8 cellular contexts compared by ENCODE assay signal in the genomic region with DNA sequence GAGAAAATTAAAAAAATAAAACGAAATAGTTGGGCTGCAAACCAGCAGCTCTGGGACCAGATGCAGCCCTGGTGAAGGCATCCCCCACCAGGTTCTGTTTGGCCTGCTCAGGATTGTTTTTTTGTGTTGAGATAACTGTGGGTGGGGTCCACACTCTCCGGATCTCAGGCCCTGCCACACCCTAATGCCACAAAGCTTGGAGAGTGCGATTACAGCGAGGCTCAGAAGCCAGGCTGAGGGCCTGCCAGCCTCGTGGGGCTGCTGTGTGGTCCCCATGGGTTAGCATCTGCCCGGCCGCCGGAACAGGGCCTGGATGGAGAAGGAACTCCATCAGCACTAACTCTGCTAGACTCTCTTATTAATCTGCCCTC.
A peak's percentile ranks its signal among the peaks of the same experiment; 100 is the strongest.
DNase-seq lines count a peak whose midpoint lies in the region; ATAC-seq and TF ChIP-seq lines count a peak whose summit lies in the region.
"Not testable (repeated sequence)": the region's sequence is repeated elsewhere in the genome, so short reads cannot be mapped to it uniquely, and the experiment has no call there.

No MANE protein-coding gene starts in this region.

- H3K27ac Mint-ChIP-seq in activated T-helper 17 cell treated with anti-CD3 and anti-CD28 coated beads, Interleukin-2, amount 50 U/mL, for 72 hours; naive thymus-derived CD4-positive, alpha-beta T cell: not testable (repeated sequence)

- H3K4me3 Mint-ChIP-seq in activated T-helper 17 cell treated with anti-CD3 and anti-CD28 coated beads, Interleukin-2, amount 50 U/mL, for 72 hours; naive thymus-derived CD4-positive, alpha-beta T cell: not testable (repeated sequence)

- intact Hi-C loops in Panc1 (cut with micrococcal nuclease; ENCODE audit: unreplicated experiment); Right ventricle myocardium superior (cut with DNase I); naive thymus-derived CD4-positive, alpha-beta T cell (cut with micrococcal nuclease); tibial artery (cut with DNase I; ENCODE audit: low total_unique reads): not testable (repeated sequence)

- peaks cover 26% of the 10 kb centered on the region for H3K36me3 Mint-ChIP-seq in activated T-helper 17 cell treated with anti-CD3 and anti-CD28 coated beads, Interleukin-2, amount 50 U/mL, for 72 hours (ENCODE audit: low read depth)
- H3K36me3 Mint-ChIP-seq in naive thymus-derived CD4-positive, alpha-beta T cell = peaks cover 0 to 11% (median 0%) of the 10 kb centered on the region in 5 donors

- not testable (repeated sequence) for H3K4me1 Mint-ChIP-seq in activated T-helper 17 cell treated with anti-CD3 and anti-CD28 coated beads, Interleukin-2, amount 50 U/mL, for 72 hours
- H3K4me1 Mint-ChIP-seq in naive thymus-derived CD4-positive, alpha-beta T cell = peaks cover 0 to 17% (median 0%) of the 10 kb centered on the region in 7 donors

- CTCF ChIA-PET in AG04449 (lab: Yijun Ruan, JAX); Panc1 (lab: Charles Lee); naive thymus-derived CD4-positive, alpha-beta T cell (lab: Charles Lee): not testable (repeated sequence)

- not testable (repeated sequence) for H3K9me3 ChIP-seq in Panc1 (ENCODE audit: control insufficient read depth, insufficient read depth, low read depth, low read length); naive thymus-derived CD4-positive, alpha-beta T cell (ENCODE audit: control insufficient read depth in 2 of 3, low read length in 3 of 3); tibial artery

- H3K27me3 Mint-ChIP-seq in activated T-helper 17 cell treated with anti-CD3 and anti-CD28 coated beads, Interleukin-2, amount 50 U/mL, for 72 hours; naive thymus-derived CD4-positive, alpha-beta T cell: not testable (repeated sequence)

- H3K27me3 ChIP-seq in Panc1 (ENCODE audit: control insufficient read depth, insufficient read depth, low read length); naive thymus-derived CD4-positive, alpha-beta T cell (ENCODE audit: control insufficient read depth in 2 of 2, insufficient read depth in 2 of 2, low read length in 2 of 2); tibial artery: not testable (repeated sequence)

- not testable (repeated sequence) for H3K4me1 ChIP-seq in Panc1 (ENCODE audit: control insufficient read depth, insufficient read depth, low read length)
- H3K4me1 ChIP-seq in naive thymus-derived CD4-positive, alpha-beta T cell (ENCODE audit: control insufficient read depth in 2 of 2, insufficient read depth in 2 of 2, low read length in 2 of 2) = peaks cover 0 to 10% of the 10 kb centered on the region in 2 donors
- H3K4me1 ChIP-seq in tibial artery = peaks cover 0 to 23% (median 10%) of the 10 kb centered on the region in 4 donors

- not testable (repeated sequence) for TF ChIP-seq CTCF in AG04449 (IDR thresholded peaks at IDR 0.05; ENCODE audit: insufficient read depth, low read length, missing control alignments); HFF-Myc (IDR thresholded peaks at IDR 0.05; ENCODE audit: low read depth, low read length, missing control alignments); Panc1 (IDR thresholded peaks at IDR 0.05); choroid plexus epithelial cell (conservative IDR thresholded peaks at IDR 0.05; ENCODE audit: low read depth, low read length); tibial artery (IDR thresholded peaks at IDR 0.05)

- peak overlapping the region; percentile 42 for H3K4me3 ChIP-seq in AG04449 (ENCODE audit: low read depth, low read length)
- peak overlapping the region; percentile 54 for H3K4me3 ChIP-seq in HFF-Myc (replicated peaks; ENCODE audit: low read depth, low read length)
- H3K4me3 ChIP-seq in Panc1 (ENCODE audit: low read depth in 2 of 2, low read length in 2 of 2) = peak overlapping the region in 1 of 2 experiments; percentile 43; a peak in 1 of 4 replicates
- peak overlapping the region; percentile 28 for H3K4me3 ChIP-seq in choroid plexus epithelial cell (ENCODE audit: low read depth, low read length)
- not testable (repeated sequence) for H3K4me3 ChIP-seq in naive thymus-derived CD4-positive, alpha-beta T cell (ENCODE audit: low read length); tibial artery

- DNase-seq in AG04449 (ENCODE audit: low read depth, low spot score); HFF-Myc (ENCODE audit: extremely low read depth, low read depth); Panc1 (ENCODE audit: low read depth, low spot score); choroid plexus epithelial cell (ENCODE audit: low read depth); Right ventricle myocardium superior; naive thymus-derived CD4-positive, alpha-beta T cell; tibial artery: not testable (repeated sequence)

- in situ Hi-C loops in Panc1 (cut with HindIII; ENCODE audit: low pct_unique_long_range_greater_than_20kb, low sequenced_read_pairs) = not testable (repeated sequence)

- BruUV-seq in Panc1 (replicated peaks; lab: Mats Ljungman, UMichigan) = not testable (repeated sequence)

- POLR2A ChIA-PET in AG04449 (lab: Yijun Ruan, JAX); Panc1 (lab: Charles Lee); naive thymus-derived CD4-positive, alpha-beta T cell (lab: Charles Lee): not testable (repeated sequence)

- ATAC-seq in Panc1 (peak; percentile 18), Right ventricle myocardium superior (ENCODE audit: poor library complexity) (peak; percentile 4)
- ATAC-seq in activated T-helper 17 cell treated with anti-CD3 and anti-CD28 coated beads, Interleukin-2, amount 50 U/mL, for 72 hours (replicated peaks) = peak; percentile 3
- peak; percentile 6 for ATAC-seq in naive thymus-derived CD4-positive, alpha-beta T cell

- H3K9me3 Mint-ChIP-seq in activated T-helper 17 cell treated with anti-CD3 and anti-CD28 coated beads, Interleukin-2, amount 50 U/mL, for 72 hours; naive thymus-derived CD4-positive, alpha-beta T cell: not testable (repeated sequence)

- not testable (repeated sequence) for H3K27ac ChIP-seq in Panc1 (ENCODE audit: low read length); naive thymus-derived CD4-positive, alpha-beta T cell (ENCODE audit: low read depth, low read length)
- peak overlapping the region; percentile 62 to 65 for H3K27ac ChIP-seq in tibial artery

- H3K36me3 ChIP-seq in Panc1 (ENCODE audit: control insufficient read depth, insufficient read depth, low read length); naive thymus-derived CD4-positive, alpha-beta T cell (ENCODE audit: control insufficient read depth in 2 of 3, insufficient read depth in 3 of 3, low read length in 3 of 3); tibial artery: not testable (repeated sequence)
